In genomic region chr20:4165984-4166725, GRCh38 we compare ENCODE assay signal across 24 cellular contexts. TPM values are rescaled to one million over a fixed set of nuclear protein-coding genes. Genes with fewer than 3 reads are reported as not detected.
DNase-seq lines count a peak whose midpoint lies in the region; TF ChIP-seq lines count a peak whose summit lies in the region.
"Had no signal": no experiment of that assay in that cellular context is flagged by ENCODE, and none has a peak within 500 bp of the region (broad histone marks: within the 10 kb centered on the region; RNA-seq: fewer than 3 reads in every experiment).

No MANE protein-coding gene starts in this region.

- 59 to 65% methylated on average over 3 to 6 of the region's 6 CpGs for WGBS in endodermal cell (ENCODE audit: insufficient coverage in 1 of 2, insufficient read length in 1 of 2), 2 experiments

- H3K79me2 ChIP-seq in OCI-LY3 (ENCODE audit: low read length), result no peaks in the 10 kb centered on the region

- no peak for DNase-seq in activated CD4-positive, alpha-beta T cell treated with anti-CD3 and anti-CD28 coated beads, Interleukin-2, amount 10 ng/mL, durations not matched to agents 7 days and 5 days
- no peak for DNase-seq in activated CD4-positive, alpha-beta T cell treated with anti-CD3 and anti-CD28 coated beads for 4 hours
- DNase-seq in endodermal cell (peak; percentile 79), substantia nigra (lab: John Stamatoyannopoulos, UW) (no peak), NCI-H774 (lab: John Stamatoyannopoulos, UW) (no peak), NK-92 (lab: John Stamatoyannopoulos, UW; ENCODE audit: unreplicated experiment) (no peak), amniotic stem cell (lab: John Stamatoyannopoulos, UW) (no peak)
- DNase-seq: ACHN; activated naive CD4-positive, alpha-beta T cell treated with Interleukin-2 at 50 U/mL for 16 hours; CD8-positive, alpha-beta memory T cell; DND-41; GOT3; kidney; MG63; natural killer cell; NCI-H1694 treated with DMSO at 0.1 percent for 48 hours; SHP77 treated with DMSO at 0.1 percent for 48 hours; stimulated activated CD8-positive, alpha-beta memory T cell treated with anti-CD3 and anti-CD28 coated beads, Interleukin-4, amount 100 ng/mL, for 48 hours; T-helper 9 cell had no signal

- H3K27me3 Mint-ChIP-seq in activated CD4-positive, alpha-beta T cell treated with anti-CD3 and anti-CD28 coated beads, Interleukin-2, amount 10 ng/mL, durations not matched to agents 7 days and 5 days, result no peaks in the 10 kb centered on the region
- H3K27me3 Mint-ChIP-seq in endodermal cell (ENCODE audit: insufficient read depth), result no peaks in the 10 kb centered on the region

- TF ChIP-seq CTCF in OCI-LY3 (IDR thresholded peaks at IDR 0.05; ENCODE audit: low read depth, low read length) (no peak), endodermal cell (conservative IDR thresholded peaks at IDR 0.05) (no peak)

- H3K4me3 Mint-ChIP-seq in activated CD4-positive, alpha-beta T cell treated with anti-CD3 and anti-CD28 coated beads, Interleukin-2, amount 10 ng/mL, durations not matched to agents 7 days and 5 days, result no peak overlapping the region
- no peak overlapping the region for H3K4me3 Mint-ChIP-seq in endodermal cell
- H3K4me3 Mint-ChIP-seq: CD8-positive, alpha-beta memory T cell; natural killer cell had no signal

- no peaks in the 10 kb centered on the region for H3K36me3 Mint-ChIP-seq in activated CD4-positive, alpha-beta T cell treated with anti-CD3 and anti-CD28 coated beads, Interleukin-2, amount 10 ng/mL, durations not matched to agents 7 days and 5 days (ENCODE audit: low read depth)
- H3K36me3 Mint-ChIP-seq in endodermal cell (ENCODE audit: low read depth), result no peaks in the 10 kb centered on the region
- H3K36me3 Mint-ChIP-seq: CD8-positive, alpha-beta memory T cell; natural killer cell had no signal

- H3K4me2 ChIP-seq in OCI-LY3 (ENCODE audit: low read length), result peak overlapping the region; percentile 51

- no peak overlapping the region for H3K27ac ChIP-seq in OCI-LY3 (ENCODE audit: low read length)
- no peak overlapping the region for H3K27ac ChIP-seq in endodermal cell (ENCODE audit: low read depth, low read length)
- H3K27ac ChIP-seq in substantia nigra (ENCODE audit: low read depth, low read length, poor library complexity, severe bottlenecking), result peak overlapping the region; percentile 91
- H3K27ac ChIP-seq: coronary artery, spleen, thoracic aorta had no signal

- no peak overlapping the region for H3K4me3 ChIP-seq in OCI-LY3 (ENCODE audit: low read length)
- H3K4me3 ChIP-seq in endodermal cell (ENCODE audit: low read length), result no peak overlapping the region
- H3K4me3 ChIP-seq: coronary artery, MG63, spleen, thoracic aorta had no signal

- no peaks in the 10 kb centered on the region for H3K9me3 Mint-ChIP-seq in activated CD4-positive, alpha-beta T cell treated with anti-CD3 and anti-CD28 coated beads, Interleukin-2, amount 10 ng/mL, durations not matched to agents 7 days and 5 days
- H3K9me3 Mint-ChIP-seq in endodermal cell, result no peaks in the 10 kb centered on the region
- H3K9me3 Mint-ChIP-seq: CD8-positive, alpha-beta memory T cell; IgD-negative memory B cell; natural killer cell had no signal

- peak overlapping the region; percentile 15 for H3K27ac Mint-ChIP-seq in activated CD4-positive, alpha-beta T cell treated with anti-CD3 and anti-CD28 coated beads, Interleukin-2, amount 10 ng/mL, durations not matched to agents 7 days and 5 days
- H3K27ac Mint-ChIP-seq in endodermal cell, result peak overlapping the region; percentile 45
- H3K27ac Mint-ChIP-seq: natural killer cell had no signal

- H4K20me1 ChIP-seq in OCI-LY3 (ENCODE audit: insufficient read depth, low read length), result no peaks in the 10 kb centered on the region

- POLR2A ChIA-PET in activated CD4-positive, alpha-beta T cell treated with anti-CD3 and anti-CD28 coated beads, Interleukin-2, amount 10 ng/mL, durations not matched to agents 7 days and 5 days (lab: Charles Lee), result interaction anchor here (0.6 kb wide), 1 partner anchor 623 kb away, joined by 5 read pairs; no protein-coding TSS in a partner anchor

- CTCF ChIA-PET in activated CD4-positive, alpha-beta T cell treated with anti-CD3 and anti-CD28 coated beads, Interleukin-2, amount 10 ng/mL, durations not matched to agents 7 days and 5 days (lab: Charles Lee), result interaction anchor here (0.6 to 1.7 kb wide), 4 partner anchors 29 to 81 kb away, joined by 3 to 4 read pairs (median 4); no protein-coding TSS in a partner anchor

- H3K36me3 ChIP-seq in OCI-LY3 (replicated peaks; ENCODE audit: low read depth, low read length) (no peaks in the 10 kb centered on the region), endodermal cell (ENCODE audit: control insufficient read depth, insufficient read depth, low read length) (no peaks in the 10 kb centered on the region)
- H3K36me3 ChIP-seq: MG63, spleen, thoracic aorta had no signal

- H3K9me3 ChIP-seq in OCI-LY3 (ENCODE audit: insufficient read depth, low read length) (no peaks in the 10 kb centered on the region), endodermal cell (ENCODE audit: control insufficient read depth, low read length) (no peaks in the 10 kb centered on the region)
- H3K9me3 ChIP-seq: MG63, spleen, thoracic aorta had no signal

- peaks cover 34% of the 10 kb centered on the region for H3K4me1 Mint-ChIP-seq in activated CD4-positive, alpha-beta T cell treated with anti-CD3 and anti-CD28 coated beads, Interleukin-2, amount 10 ng/mL, durations not matched to agents 7 days and 5 days
- H3K4me1 Mint-ChIP-seq in endodermal cell, result peaks cover 54% of the 10 kb centered on the region

- H3K27me3 ChIP-seq in OCI-LY3 (ENCODE audit: low read depth, low read length) (peaks cover 24% of the 10 kb centered on the region), endodermal cell (ENCODE audit: control insufficient read depth, insufficient read depth, low read length, poor library complexity, severe bottlenecking) (no peaks in the 10 kb centered on the region)
- H3K27me3 ChIP-seq: MG63 had no signal

- H3K4me1 ChIP-seq in OCI-LY3 (ENCODE audit: low read length) (peaks cover 19% of the 10 kb centered on the region), endodermal cell (ENCODE audit: control insufficient read depth, insufficient read depth, low read length) (peaks cover 25% of the 10 kb centered on the region)

- H2AFZ ChIP-seq in OCI-LY3 (ENCODE audit: low read depth, low read length), result no peak overlapping the region

- H3K9ac ChIP-seq in OCI-LY3 (ENCODE audit: low read length) (no peak overlapping the region), endodermal cell (ENCODE audit: extremely low read depth, low read length, poor library complexity, severe bottlenecking) (no peak overlapping the region)

RNA-seq across cellular contexts. Expression of gene SMOX, which starts 17.5 kb away (rescaled TPM):
- total RNA-seq in activated CD4-positive, alpha-beta T cell treated with anti-CD3 and anti-CD28 coated beads, Interleukin-2, amount 10 ng/mL, durations not matched to agents 7 days and 5 days, result 1 to 10 TPM; 3.3 to 3.4 TPM
- total RNA-seq in endodermal cell, result 10 to 100 TPM; 17.6 to 18.2 TPM
- polyA plus RNA-seq in endodermal cell (2013, experiment 1 of 2), result 17.2 TPM
- polyA plus RNA-seq in endodermal cell (2013, experiment 2 of 2), result 14.0 TPM
- polyA plus RNA-seq: CD8-positive, alpha-beta memory T cell had no signal

Comparison
In these comparisons a context has a peak if more than half of its experiments do, and no peak if none do; other contexts are left out.
1. RNA of gene SMOX, which starts 17.5 kb away (total RNA-seq): 17.6 to 18.2 TPM in endodermal cell; 3.3 to 3.4 TPM in activated CD4-positive, alpha-beta T cell treated with anti-CD3 and anti-CD28 coated beads, Interleukin-2, amount 10 ng/mL, durations not matched to agents 7 days and 5 days; every median in the first group is over 4 times any median in the second.